1 cellular context compared by ENCODE assay signal in the genomic region with DNA sequence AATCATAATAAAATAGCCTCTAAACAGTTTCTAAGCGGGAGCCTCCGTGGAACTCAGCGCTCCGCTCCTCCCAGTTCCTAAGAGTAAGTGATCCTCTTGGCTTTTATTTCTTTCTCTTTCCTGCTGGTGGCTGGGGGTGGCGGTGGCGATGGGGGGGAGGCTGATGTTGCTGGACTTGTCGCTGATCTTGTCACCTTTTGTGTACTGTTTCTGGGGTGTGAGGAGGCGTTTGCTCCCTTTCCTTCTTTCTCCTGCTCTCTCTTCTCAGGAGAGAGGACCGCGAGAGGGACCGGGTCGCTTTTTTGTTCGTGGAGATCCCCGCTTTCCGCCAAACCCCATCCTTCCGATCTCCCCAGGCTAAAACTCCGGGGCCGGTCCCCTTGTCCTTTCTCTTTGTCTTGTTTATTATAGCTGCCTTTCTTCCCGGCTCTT.
TF ChIP-seq lines count a peak whose summit lies in the region.

No MANE protein-coding gene starts in this region.

TF ChIP-seq in HEK293, 187 proteins besides CTCF, POLR2A, EP300 and RAD21 (continued from another document):
- TF ChIP-seq KLF17 (tag by site-specific recombination; IDR thresholded peaks at IDR 0.05) (no peak), BCL11A (tag by site-specific recombination; IDR thresholded peaks at IDR 0.05; ENCODE audit: low read depth) (no peak), EGR2 (tag by site-specific recombination; IDR thresholded peaks at IDR 0.05; ENCODE audit: low read depth) (0 out of 2 replicates have a peak, but pooled peaks have one; percentile 5), ZNF658 (tag by site-specific recombination; IDR thresholded peaks at IDR 0.05) (no peak), ZNF248 (tag by site-specific recombination; IDR thresholded peaks at IDR 0.05) (no peak), ZSCAN5A (tag by site-specific recombination; IDR thresholded peaks at IDR 0.05) (no peak), HOXC10 (CRISPR knock-in tag; IDR thresholded peaks at IDR 0.05) (no peak), PRDM1 (tag by site-specific recombination; IDR thresholded peaks at IDR 0.05) (peak; percentile 90), ZBTB26 (tag by site-specific recombination; optimal IDR thresholded peaks at IDR 0.05) (no peak), KLF10 (tag by site-specific recombination; IDR thresholded peaks at IDR 0.05) (no peak), ZBTB48 (tag by site-specific recombination; IDR thresholded peaks at IDR 0.05) (0 out of 2 replicates have a peak, but pooled peaks have one; percentile 18)
- TF ChIP-seq, protein P1, sequence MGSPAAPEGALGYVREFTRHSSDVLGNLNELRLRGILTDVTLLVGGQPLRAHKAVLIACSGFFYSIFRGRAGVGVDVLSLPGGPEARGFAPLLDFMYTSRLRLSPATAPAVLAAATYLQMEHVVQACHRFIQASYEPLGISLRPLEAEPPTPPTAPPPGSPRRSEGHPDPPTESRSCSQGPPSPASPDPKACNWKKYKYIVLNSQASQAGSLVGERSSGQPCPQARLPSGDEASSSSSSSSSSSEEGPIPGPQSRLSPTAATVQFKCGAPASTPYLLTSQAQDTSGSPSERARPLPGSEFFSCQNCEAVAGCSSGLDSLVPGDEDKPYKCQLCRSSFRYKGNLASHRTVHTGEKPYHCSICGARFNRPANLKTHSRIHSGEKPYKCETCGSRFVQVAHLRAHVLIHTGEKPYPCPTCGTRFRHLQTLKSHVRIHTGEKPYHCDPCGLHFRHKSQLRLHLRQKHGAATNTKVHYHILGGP (tag by site-specific recombination; IDR thresholded peaks at IDR 0.05) = no peak
- TF ChIP-seq, protein P2, sequence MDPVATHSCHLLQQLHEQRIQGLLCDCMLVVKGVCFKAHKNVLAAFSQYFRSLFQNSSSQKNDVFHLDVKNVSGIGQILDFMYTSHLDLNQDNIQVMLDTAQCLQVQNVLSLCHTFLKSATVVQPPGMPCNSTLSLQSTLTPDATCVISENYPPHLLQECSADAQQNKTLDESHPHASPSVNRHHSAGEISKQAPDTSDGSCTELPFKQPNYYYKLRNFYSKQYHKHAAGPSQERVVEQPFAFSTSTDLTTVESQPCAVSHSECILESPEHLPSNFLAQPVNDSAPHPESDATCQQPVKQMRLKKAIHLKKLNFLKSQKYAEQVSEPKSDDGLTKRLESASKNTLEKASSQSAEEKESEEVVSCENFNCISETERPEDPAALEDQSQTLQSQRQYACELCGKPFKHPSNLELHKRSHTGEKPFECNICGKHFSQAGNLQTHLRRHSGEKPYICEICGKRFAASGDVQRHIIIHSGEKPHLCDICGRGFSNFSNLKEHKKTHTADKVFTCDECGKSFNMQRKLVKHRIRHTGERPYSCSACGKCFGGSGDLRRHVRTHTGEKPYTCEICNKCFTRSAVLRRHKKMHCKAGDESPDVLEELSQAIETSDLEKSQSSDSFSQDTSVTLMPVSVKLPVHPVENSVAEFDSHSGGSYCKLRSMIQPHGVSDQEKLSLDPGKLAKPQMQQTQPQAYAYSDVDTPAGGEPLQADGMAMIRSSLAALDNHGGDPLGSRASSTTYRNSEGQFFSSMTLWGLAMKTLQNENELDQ (tag by site-specific recombination; IDR thresholded peaks at IDR 0.05; ENCODE audit: low read depth) = no peak
- TF ChIP-seq, protein P3, sequence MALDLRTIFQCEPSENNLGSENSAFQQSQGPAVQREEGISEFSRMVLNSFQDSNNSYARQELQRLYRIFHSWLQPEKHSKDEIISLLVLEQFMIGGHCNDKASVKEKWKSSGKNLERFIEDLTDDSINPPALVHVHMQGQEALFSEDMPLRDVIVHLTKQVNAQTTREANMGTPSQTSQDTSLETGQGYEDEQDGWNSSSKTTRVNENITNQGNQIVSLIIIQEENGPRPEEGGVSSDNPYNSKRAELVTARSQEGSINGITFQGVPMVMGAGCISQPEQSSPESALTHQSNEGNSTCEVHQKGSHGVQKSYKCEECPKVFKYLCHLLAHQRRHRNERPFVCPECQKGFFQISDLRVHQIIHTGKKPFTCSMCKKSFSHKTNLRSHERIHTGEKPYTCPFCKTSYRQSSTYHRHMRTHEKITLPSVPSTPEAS (tag by site-specific recombination; IDR thresholded peaks at IDR 0.05) = no peak
- TF ChIP-seq, protein P4, sequence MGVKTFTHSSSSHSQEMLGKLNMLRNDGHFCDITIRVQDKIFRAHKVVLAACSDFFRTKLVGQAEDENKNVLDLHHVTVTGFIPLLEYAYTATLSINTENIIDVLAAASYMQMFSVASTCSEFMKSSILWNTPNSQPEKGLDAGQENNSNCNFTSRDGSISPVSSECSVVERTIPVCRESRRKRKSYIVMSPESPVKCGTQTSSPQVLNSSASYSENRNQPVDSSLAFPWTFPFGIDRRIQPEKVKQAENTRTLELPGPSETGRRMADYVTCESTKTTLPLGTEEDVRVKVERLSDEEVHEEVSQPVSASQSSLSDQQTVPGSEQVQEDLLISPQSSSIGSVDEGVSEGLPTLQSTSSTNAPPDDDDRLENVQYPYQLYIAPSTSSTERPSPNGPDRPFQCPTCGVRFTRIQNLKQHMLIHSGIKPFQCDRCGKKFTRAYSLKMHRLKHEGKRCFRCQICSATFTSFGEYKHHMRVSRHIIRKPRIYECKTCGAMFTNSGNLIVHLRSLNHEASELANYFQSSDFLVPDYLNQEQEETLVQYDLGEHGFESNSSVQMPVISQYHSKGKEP (tag by site-specific recombination; IDR thresholded peaks at IDR 0.05) = no peak
